24 cellular contexts compared by ENCODE assay signal in the genomic region with DNA sequence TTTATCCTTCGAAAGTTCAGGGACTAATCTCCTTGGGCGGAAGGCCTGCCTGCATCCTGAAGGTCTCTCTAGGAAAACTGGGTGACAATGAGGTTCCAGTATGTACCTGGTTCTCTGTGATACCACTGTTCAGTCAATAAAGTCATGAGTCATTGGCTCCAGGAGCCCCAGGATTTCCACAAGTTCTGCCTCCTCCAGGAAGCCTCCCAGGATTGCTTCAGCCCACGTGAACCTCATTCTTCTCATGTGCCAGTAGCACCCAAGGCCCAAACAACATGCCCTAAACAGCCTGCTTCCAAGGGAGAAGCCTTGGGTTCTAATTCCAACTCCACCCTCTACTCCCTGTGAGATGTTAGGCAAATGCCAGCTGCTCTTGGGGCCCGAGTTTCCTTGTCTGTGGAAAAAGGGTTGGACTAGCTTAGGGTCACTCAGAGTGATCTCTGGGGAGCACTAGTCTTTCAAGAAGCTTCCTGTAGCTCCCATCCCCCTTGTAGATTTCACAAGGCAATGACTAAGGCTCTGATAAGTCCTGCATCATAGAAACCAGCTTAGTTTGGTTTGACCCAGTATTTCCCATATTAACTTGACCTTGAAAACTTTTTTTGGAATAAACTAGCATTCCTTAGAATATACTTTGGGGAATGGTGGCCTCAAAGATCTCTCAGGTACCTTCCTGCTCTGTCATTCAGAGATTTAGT.
"Had no signal": no experiment of that assay in that cellular context is flagged by ENCODE, and none has a peak within 500 bp of the region (broad histone marks: within the 10 kb centered on the region; RNA-seq: fewer than 3 reads in every experiment).

No MANE protein-coding gene starts in this region.

- H3K9me3 ChIP-seq: colonic mucosa, psoas muscle, sigmoid colon, suprapubic skin, thyroid gland, uterus had no signal

- H3K4me3 ChIP-seq: colonic mucosa, hepatocyte, lung, psoas muscle, sigmoid colon, suprapubic skin, thyroid gland, uterus had no signal

- H3K4me2 ChIP-seq: hepatocyte had no signal

- H3K79me2 ChIP-seq: hepatocyte, parathyroid adenoma had no signal

- FAIRE-seq: small intestine had no signal

- H3K27ac ChIP-seq: colonic mucosa, hepatocyte, parathyroid adenoma, psoas muscle, sigmoid colon, suprapubic skin, thyroid gland, uterus had no signal

- DNase-seq: colonic mucosa; dermis blood vessel endothelial cell; erythroblast; foreskin melanocyte; head of caudate nucleus; left colon; left ventricle myocardium superior; mesenchymal stem cell; naive B cell; occipital lobe; psoas muscle; retina; sigmoid colon; small intestine; stimulated activated CD4-positive, alpha-beta T cell treated with anti-CD3 and anti-CD28 coated beads, Interleukin-4, amount 100 ng/mL, for 1 hour; stimulated activated CD8-positive, alpha-beta memory T cell treated with anti-CD3 and anti-CD28 coated beads, Interleukin-4, amount 100 ng/mL, for 48 hours; stimulated activated naive CD8-positive, alpha-beta T cell treated with anti-CD3 and anti-CD28 coated beads, Interleukin-15, Interleukin-2, amounts not matched to agents 100 U/mL and 50 U/mL, for 24 hours; thyroid gland; uterus had no signal

- H3K27me3 ChIP-seq: colonic mucosa, thyroid gland, uterus had no signal

- H3K9ac ChIP-seq: parathyroid adenoma had no signal

- H3K4me1 ChIP-seq: colonic mucosa, parathyroid adenoma, psoas muscle, sigmoid colon, suprapubic skin, thyroid gland, uterus had no signal

- H2AFZ ChIP-seq: hepatocyte, parathyroid adenoma had no signal

- ATAC-seq: left colon; left ventricle myocardium superior; psoas muscle; stimulated activated effector memory CD8-positive, alpha-beta T cell treated with anti-CD3 and anti-CD28 coated beads, Interleukin-12 subunit alpha, Interleukin-12 subunit beta, amount 100 ng/mL, for 72 hours; stimulated activated naive CD8-positive, alpha-beta T cell treated with anti-CD3 and anti-CD28 coated beads, Interleukin-15, Interleukin-2, amounts not matched to agents 100 U/mL and 50 U/mL, for 24 hours had no signal

- H3K36me3 ChIP-seq: colonic mucosa, sigmoid colon, suprapubic skin, thyroid gland, uterus had no signal
